ENCODE assay signal across 30 cellular contexts in the genomic region with DNA sequence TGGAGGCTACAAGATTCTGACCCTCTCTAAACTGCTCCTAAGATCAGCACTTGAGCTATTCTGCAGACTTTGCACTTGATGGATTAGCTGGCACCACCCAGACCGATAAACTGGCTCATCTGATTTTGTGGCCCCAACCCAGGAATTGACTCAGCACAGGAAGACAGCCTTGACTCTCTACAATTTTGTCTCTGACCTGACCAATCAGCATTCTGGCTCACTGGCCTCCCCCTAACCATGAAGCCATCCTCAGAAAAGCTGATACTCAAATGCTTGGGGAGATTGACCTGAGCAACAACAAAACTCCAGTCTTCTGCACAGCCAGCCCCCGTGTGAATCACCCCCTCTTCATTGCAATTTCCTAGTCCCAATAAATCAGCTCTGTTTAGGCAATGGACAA.
"Had no signal": no experiment of that assay in that cellular context is flagged by ENCODE, and none has a peak within 500 bp of the region (broad histone marks: within the 10 kb centered on the region; RNA-seq: fewer than 3 reads in every experiment).

No MANE protein-coding gene starts in this region.

- H3K9me3 Mint-ChIP-seq: activated CD4-positive, alpha-beta T cell treated with anti-CD3 and anti-CD28 coated beads, Interleukin-2, amount 10 ng/mL, durations not matched to agents 24 days and 14 days; activated naive CD4-positive, alpha-beta T cell treated with anti-CD3 and anti-CD28 coated beads for 36 hours; activated naive CD4-positive, alpha-beta T cell treated with anti-CD3 and anti-CD28 coated beads, Interleukin-2, amount 50 U/mL, for 72 hours had no signal

- H3K4me3 ChIP-seq: MG63, SJCRH30, SK-N-MC had no signal

- H3K4me1 ChIP-seq: SJCRH30 had no signal

- H3K36me3 Mint-ChIP-seq: activated naive CD4-positive, alpha-beta T cell treated with anti-CD3 and anti-CD28 coated beads, Interleukin-2, amount 50 U/mL, for 72 hours; brain had no signal

- H3K27me3 Mint-ChIP-seq: activated CD4-positive, alpha-beta T cell treated with anti-CD3 and anti-CD28 coated beads, Interleukin-2, amount 10 ng/mL, durations not matched to agents 24 days and 14 days had no signal

- H3K27ac ChIP-seq: SJCRH30, SK-N-MC, WERI-Rb-1 had no signal

- DNase-seq: activated CD4-positive, alpha-beta T cell treated with anti-CD3 and anti-CD28 coated beads for 1 hour; activated CD4-positive, alpha-beta T cell treated with anti-CD3 and anti-CD28 coated beads, Interleukin-2, amount 10 ng/mL, durations not matched to agents 24 days and 14 days; activated CD4-positive, alpha-beta T cell treated with anti-CD3 and anti-CD28 coated beads, Interleukin-2, amount 50 U/mL, for 48 hours; activated CD4-positive, CD25-positive, alpha-beta regulatory T cell; activated gamma-delta T cell treated with Interleukin-2 at 50 U/mL for 16 hours; activated naive CD4-positive, alpha-beta T cell treated with anti-CD3 and anti-CD28 coated beads for 36 hours; activated T-cell treated with anti-CD3 and anti-CD28 coated beads, Interleukin-2, amount 50 U/mL, for 24 hours; anterior cingulate cortex; caudate nucleus; cerebellar nuclear complex; Kasumi-1; KG1; MG63; NCI-H1048; NCI-H1105 treated with DMSO at 0.1 percent for 48 hours; NCI-H1436 treated with DMSO at 0.1 percent for 48 hours; NCI-H1694 treated with DMSO at 0.1 percent for 48 hours; NCI-H2029; NCI-H510A; NCI-H526; NCI-H748 treated with DMSO at 0.1 percent for 48 hours; NK-92 treated with Interleukin-12 subunit alpha and Interleukin-12 subunit beta, amount 100 ng/mL, for 24 hours; SHP77; SJCRH30; WERI-Rb-1 had no signal

- H3K9me3 ChIP-seq: MG63, SJCRH30 had no signal

- H3K36me3 ChIP-seq: MG63, SJCRH30, WERI-Rb-1 had no signal

- H3K27ac Mint-ChIP-seq: activated CD4-positive, alpha-beta T cell treated with anti-CD3 and anti-CD28 coated beads, Interleukin-2, amount 10 ng/mL, durations not matched to agents 24 days and 14 days; activated naive CD4-positive, alpha-beta T cell treated with anti-CD3 and anti-CD28 coated beads for 36 hours; activated naive CD4-positive, alpha-beta T cell treated with anti-CD3 and anti-CD28 coated beads, Interleukin-2, amount 50 U/mL, for 72 hours; activated T-cell treated with anti-CD3 and anti-CD28 coated beads, Interleukin-2, amount 50 U/mL, for 24 hours; brain; T-helper 1 cell treated with Interleukin-12 subunit alpha and Interleukin-12 subunit beta and Interleukin-4 antibody, amounts not matched to agents 30 μg/mL and 1 μg/mL, for 36 hours; T-helper 2 cell treated with Interferon-gamma antibody and Interleukin-4, amounts not matched to agents 5 μg/mL and 100 μg/mL, for 36 hours had no signal

- H3K4me3 Mint-ChIP-seq: activated CD4-positive, alpha-beta T cell treated with anti-CD3 and anti-CD28 coated beads, Interleukin-2, amount 10 ng/mL, durations not matched to agents 24 days and 14 days; activated naive CD4-positive, alpha-beta T cell treated with anti-CD3 and anti-CD28 coated beads for 36 hours; activated T-cell treated with anti-CD3 and anti-CD28 coated beads, Interleukin-2, amount 50 U/mL, for 24 hours; brain; T-helper 1 cell treated with Interleukin-12 subunit alpha and Interleukin-12 subunit beta and Interleukin-4 antibody, amounts not matched to agents 30 μg/mL and 1 μg/mL, for 36 hours; T-helper 2 cell treated with Interferon-gamma antibody and Interleukin-4, amounts not matched to agents 5 μg/mL and 100 μg/mL, for 36 hours had no signal

- H3K27me3 ChIP-seq: MG63, SJCRH30 had no signal

- ATAC-seq: activated naive CD4-positive, alpha-beta T cell treated with anti-CD3 and anti-CD28 coated beads, Interleukin-2, amount 50 U/mL, for 72 hours had no signal
